In genomic region chr1:78007677-78008341, GRCh38 we compare ENCODE assay signal across 12 cellular contexts. TPM values are rescaled to one million over a fixed set of nuclear protein-coding genes. Genes with fewer than 3 reads are reported as not detected.
DNase-seq lines count a peak whose midpoint lies in the region; ATAC-seq and TF ChIP-seq lines count a peak whose summit lies in the region.
"Had no signal": no experiment of that assay in that cellular context is flagged by ENCODE, and none has a peak within 500 bp of the region (broad histone marks: within the 10 kb centered on the region; RNA-seq: fewer than 3 reads in every experiment).

No MANE protein-coding gene starts in this region.

- peak overlapping the region; percentile 17 for H3K4me2 ChIP-seq in PC-3 (ENCODE audit: low read length)
- H3K4me2 ChIP-seq in skeletal muscle satellite cell (ENCODE audit: low read length) = peak overlapping the region; percentile 79

- no peak overlapping the region for H3K4me3 ChIP-seq in PC-3 (ENCODE audit: low read length)
- H3K4me3 ChIP-seq in fibroblast of the aortic adventitia (ENCODE audit: low read depth, low read length) = peak overlapping the region; percentile 68
- peak overlapping the region; percentile 72 for H3K4me3 ChIP-seq in skeletal muscle satellite cell (ENCODE audit: low read length)
- no peak overlapping the region for H3K4me3 ChIP-seq in WERI-Rb-1 (ENCODE audit: low read depth, low read length)

- no peaks in the 10 kb centered on the region for H3K27me3 ChIP-seq in PC-3 (ENCODE audit: low read length)
- H3K27me3 ChIP-seq in skeletal muscle satellite cell (ENCODE audit: control insufficient read depth, insufficient read depth, low read length) = no peaks in the 10 kb centered on the region
- H3K27me3 ChIP-seq in WERI-Rb-1 (ENCODE audit: insufficient read depth, low read depth, severe bottlenecking) = no peaks in the 10 kb centered on the region

- no peak overlapping the region for H3K4me3 Mint-ChIP-seq in activated naive CD4-positive, alpha-beta T cell treated with anti-CD3 and anti-CD28 coated beads, Interleukin-2, amount 10 ng/mL, durations not matched to agents 7 days and 5 days

- H3F3A ChIP-seq in PC-3 (ENCODE audit: low read length, unreplicated experiment) = no peaks in the 10 kb centered on the region

- intact Hi-C loops in PC-3 (cut with micrococcal nuclease) = no loop called here

- in situ Hi-C loops in Caki2 (cut with HindIII; ENCODE audit: low pct_unique_long_range_greater_than_20kb, low sequenced_read_pairs) = no loop called here

- TF ChIP-seq CTCF in PC-3 (conservative IDR thresholded peaks at IDR 0.05; ENCODE audit: low read depth, low read length) (no peak), fibroblast of the aortic adventitia (IDR thresholded peaks at IDR 0.05; ENCODE audit: insufficient read depth, low read length) (no peak), WERI-Rb-1 (IDR thresholded peaks at IDR 0.05; ENCODE audit: low read depth, low read length) (no peak)

- H3K27ac ChIP-seq in PC-3 (ENCODE audit: low read length) = no peak overlapping the region
- no peak overlapping the region for H3K27ac ChIP-seq in WERI-Rb-1

- H3K36me3 Mint-ChIP-seq in activated naive CD4-positive, alpha-beta T cell treated with anti-CD3 and anti-CD28 coated beads, Interleukin-2, amount 10 ng/mL, durations not matched to agents 7 days and 5 days = no peaks in the 10 kb centered on the region

- DNase-seq in Caki2 (ENCODE audit: low read depth) (peak; percentile 12), PC-3 (no peak), fibroblast of the aortic adventitia (ENCODE audit: low read depth) (no peak), WERI-Rb-1 (no peak)
- no peak for DNase-seq in activated naive CD4-positive, alpha-beta T cell treated with anti-CD3 and anti-CD28 coated beads, Interleukin-2, amount 10 ng/mL, durations not matched to agents 7 days and 5 days
- DNase-seq: activated CD4-positive, alpha-beta T cell treated with anti-CD3 and anti-CD28 coated beads, Interleukin-2, amount 50 U/mL, for 1 hour; activated naive CD4-positive, alpha-beta T cell treated with Interleukin-2 at 50 U/mL for 16 hours; NCI-H2171; SHP77 had no signal

- no peaks in the 10 kb centered on the region for H4K20me1 ChIP-seq in PC-3 (ENCODE audit: low read length)

- H3K9me3 ChIP-seq in PC-3 (ENCODE audit: low read length) (no peaks in the 10 kb centered on the region), skeletal muscle satellite cell (replicated peaks; ENCODE audit: low read length) (no peaks in the 10 kb centered on the region), WERI-Rb-1 (ENCODE audit: severe bottlenecking) (no peaks in the 10 kb centered on the region)

- H3K36me3 ChIP-seq in PC-3 (ENCODE audit: low read depth, low read length) = no peaks in the 10 kb centered on the region
- peaks cover 47% of the 10 kb centered on the region for H3K36me3 ChIP-seq in skeletal muscle satellite cell (ENCODE audit: insufficient read depth, low read length)
- H3K36me3 ChIP-seq in WERI-Rb-1 = no peaks in the 10 kb centered on the region

- no peaks in the 10 kb centered on the region for H3K9me2 ChIP-seq in PC-3 (replicated peaks; ENCODE audit: low read length)

- H3K79me2 ChIP-seq in PC-3 (ENCODE audit: low read length) = peaks cover 47% of the 10 kb centered on the region

- ATAC-seq in PC-3 (no peak), HG02678 (IDR thresholded peaks at IDR 0.05; ENCODE audit: unreplicated experiment) (no peak), GM18520 (IDR thresholded peaks at IDR 0.05; ENCODE audit: unreplicated experiment) (no peak)

- peaks cover 37% of the 10 kb centered on the region for H3K4me1 Mint-ChIP-seq in activated naive CD4-positive, alpha-beta T cell treated with anti-CD3 and anti-CD28 coated beads, Interleukin-2, amount 10 ng/mL, durations not matched to agents 7 days and 5 days

- no peak overlapping the region for H3K27ac Mint-ChIP-seq in activated naive CD4-positive, alpha-beta T cell treated with anti-CD3 and anti-CD28 coated beads, Interleukin-2, amount 10 ng/mL, durations not matched to agents 7 days and 5 days

- CTCF ChIA-PET in PC-3 (lab: Charles Lee) = no interaction called here
- CTCF ChIA-PET in activated naive CD4-positive, alpha-beta T cell treated with anti-CD3 and anti-CD28 coated beads, Interleukin-2, amount 10 ng/mL, durations not matched to agents 7 days and 5 days (lab: Charles Lee) = no interaction called here

- H3K9me3 Mint-ChIP-seq in activated naive CD4-positive, alpha-beta T cell treated with anti-CD3 and anti-CD28 coated beads, Interleukin-2, amount 10 ng/mL, durations not matched to agents 7 days and 5 days = no peaks in the 10 kb centered on the region

- H3K27me3 Mint-ChIP-seq in activated naive CD4-positive, alpha-beta T cell treated with anti-CD3 and anti-CD28 coated beads, Interleukin-2, amount 10 ng/mL, durations not matched to agents 7 days and 5 days = no peaks in the 10 kb centered on the region

- no peak overlapping the region for H2AFZ ChIP-seq in PC-3 (ENCODE audit: low read length)

- POLR2A ChIA-PET in PC-3 (lab: Charles Lee; ENCODE audit: unreplicated experiment) = no interaction called here

- H3K9ac ChIP-seq in PC-3 (ENCODE audit: low read length) = no peak overlapping the region
- peak overlapping the region; percentile 93 for H3K9ac ChIP-seq in skeletal muscle satellite cell (ENCODE audit: low read depth, low read length)

- no TSS peak for BruUV-seq in PC-3 (replicated peaks; lab: Mats Ljungman, UMichigan)

- H3K4me1 ChIP-seq in PC-3 (ENCODE audit: insufficient read depth, low read length) = peaks cover 22% of the 10 kb centered on the region
- peaks cover 4% of the 10 kb centered on the region for H3K4me1 ChIP-seq in skeletal muscle satellite cell (ENCODE audit: control insufficient read depth, insufficient read depth, low read length)

RNA-seq across cellular contexts. Expression of gene DNAJB4, which starts 3.1 kb away (rescaled TPM):
- 22.5 and 26.2 TPM in 2 replicates for total RNA-seq in Caki2 (2014; rRNA removed; shearing (Covaris generic); ENCODE audit: low replicate concordance)
- total RNA-seq in PC-3 (2014; rRNA removed) (4.5 and 10.5 TPM in 2 replicates), fibroblast of the aortic adventitia (ENCODE audit: low replicate concordance) (42.0 and 52.7 TPM in 2 replicates)
- total RNA-seq in skeletal muscle satellite cell (2012; rRNA removed) = 63.4 and 94.4 TPM in 2 replicates

RNA-seq across cellular contexts. Expression of gene FUBP1, which starts 28.9 kb away (rescaled TPM):
- 149 and 152 TPM in 2 replicates for total RNA-seq in Caki2 (2014; rRNA removed; shearing (Covaris generic); ENCODE audit: low replicate concordance)
- total RNA-seq in PC-3 (2014; rRNA removed) (81.5 and 93.4 TPM in 2 replicates), fibroblast of the aortic adventitia (ENCODE audit: low replicate concordance) (32.4 and 87.7 TPM in 2 replicates)
- total RNA-seq in skeletal muscle satellite cell (2012; rRNA removed) = 97.8 and 99.4 TPM in 2 replicates

RNA-seq across cellular contexts. Expression of gene GIPC2, which starts 38.0 kb away (rescaled TPM):
- not detected in 2 replicates for total RNA-seq in Caki2 (2014; rRNA removed; shearing (Covaris generic); ENCODE audit: low replicate concordance)
- not detected in 2 replicates for total RNA-seq in PC-3 (2014; rRNA removed)
- total RNA-seq in fibroblast of the aortic adventitia (ENCODE audit: low replicate concordance) = 0.63 and 0.74 TPM in 2 replicates
- 0.25 and 0.66 TPM in 2 replicates for total RNA-seq in skeletal muscle satellite cell (2012; rRNA removed)

Comparison
In these comparisons a context has a peak if more than half of its experiments do, and no peak if none do; other contexts are left out.
1. H3K4me3 ChIP-seq: peak in fibroblast of the aortic adventitia (single experiment) and skeletal muscle satellite cell (single experiment); none in PC-3 (single experiment) and WERI-Rb-1 (single experiment).